In the genomic region with DNA sequence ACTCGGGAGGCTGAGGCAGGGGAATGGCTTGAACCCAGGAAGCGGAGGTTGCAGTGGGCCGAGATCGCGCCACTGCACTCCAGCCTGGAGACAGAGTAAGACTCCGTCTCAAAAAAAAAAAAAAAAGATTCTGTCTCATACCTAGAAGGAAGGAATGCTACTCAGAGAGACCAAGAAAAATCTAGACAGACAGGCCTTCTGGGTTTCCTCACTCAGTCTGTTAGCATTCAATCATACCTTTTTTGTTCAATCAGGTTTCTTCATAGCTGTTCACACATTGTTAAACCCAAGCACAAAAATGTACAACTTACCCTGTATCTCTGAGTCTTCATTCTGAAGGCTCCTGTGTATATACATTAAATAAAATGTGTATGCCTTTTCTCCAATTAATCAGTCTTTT, we compare ENCODE assay signal across 3 cellular contexts.
"Had no signal": no experiment of that assay in that cellular context is flagged by ENCODE, and none has a peak within 500 bp of the region (broad histone marks: within the 10 kb centered on the region; RNA-seq: fewer than 3 reads in every experiment).

No MANE protein-coding gene starts in this region.

- H3K4me3 ChIP-seq: GM12878 had no signal

- DNase-seq: GDM1, GF-D8 had no signal

- ATAC-seq: GM12878 had no signal
